ENCODE assay signal across 8 cellular contexts in the genomic region with DNA sequence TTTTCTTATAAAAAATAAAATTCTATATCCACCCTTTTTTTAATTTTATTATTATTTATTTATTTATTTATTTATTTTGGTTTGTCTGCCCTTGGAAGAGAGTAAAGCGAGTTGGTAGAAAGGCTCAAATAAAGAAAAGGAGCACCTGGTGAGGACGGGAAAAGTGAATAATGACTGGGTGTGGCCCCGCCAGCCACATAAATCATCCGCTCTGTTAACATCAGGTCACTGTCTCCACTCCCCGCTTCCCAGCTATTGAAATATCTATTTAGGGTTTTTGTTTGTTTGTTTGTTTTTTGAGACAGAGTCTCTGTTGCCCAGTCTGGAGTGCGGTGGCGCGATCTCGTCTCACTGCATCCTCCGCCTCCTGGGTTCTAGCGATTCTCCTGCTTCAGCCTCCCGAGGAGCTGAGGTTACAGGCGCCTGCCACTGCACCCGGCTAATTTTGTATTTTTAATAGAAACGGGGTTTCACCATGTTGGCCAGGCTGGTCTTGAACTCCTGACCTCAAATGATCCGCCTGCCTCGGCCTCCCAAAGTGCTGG. TPM values are rescaled to one million over a fixed set of nuclear protein-coding genes. Genes with fewer than 3 reads are reported as not detected.
DNase-seq lines count a peak whose midpoint lies in the region; TF ChIP-seq lines count a peak whose summit lies in the region.

No MANE protein-coding gene starts in this region.

- peak overlapping the region; percentile 76; the same call in 1 of the 2 replicates for H3K4me3 ChIP-seq in GM08714 (ENCODE audit: low read length)
- H3K4me3 ChIP-seq in choroid plexus epithelial cell (ENCODE audit: low read depth, low read length): peak overlapping the region; percentile 72
- H3K4me3 ChIP-seq in neural progenitor cell: peak overlapping the region; percentile 67

- peak; percentile 44 for DNase-seq in NCI-H146 (lab: John Stamatoyannopoulos, UW)
- no peak for DNase-seq in choroid plexus epithelial cell (ENCODE audit: low read depth)
- no peak for DNase-seq in neural progenitor cell (ENCODE audit: low spot score)
- no peak for DNase-seq in posterior vena cava (ENCODE audit: low spot score)
- no peak for DNase-seq in DMS79 (lab: John Stamatoyannopoulos, UW)
- no peak for DNase-seq in islet precursor cell
- no peak for DNase-seq in stimulated activated CD4-positive, alpha-beta T cell treated with anti-CD3 and anti-CD28 coated beads, Interleukin-4, amount 100 ng/mL, for 4 hours

- no peak overlapping the region for H3K9ac ChIP-seq in neural progenitor cell

- H3K27ac Mint-ChIP-seq in neural progenitor cell: no peak overlapping the region

- H3K27me3 ChIP-seq in neural progenitor cell: peaks cover 33% of the 10 kb centered on the region

- peaks cover 45% of the 10 kb centered on the region for H3F3A ChIP-seq in neural progenitor cell (ENCODE audit: low read depth)

- intact Hi-C loops in posterior vena cava (cut with DNase I): no loop called here

- H3K9me3 ChIP-seq in neural progenitor cell (ENCODE audit: low read depth): no peaks in the 10 kb centered on the region

- H3K4me1 ChIP-seq in neural progenitor cell: peaks cover 21% of the 10 kb centered on the region

- no peak overlapping the region for H3K27ac ChIP-seq in neural progenitor cell

- peaks cover 3% of the 10 kb centered on the region for H3K36me3 Mint-ChIP-seq in neural progenitor cell

- H3K4me3 Mint-ChIP-seq in neural progenitor cell: peak overlapping the region; percentile 95

- H3K4me1 Mint-ChIP-seq in neural progenitor cell: peaks cover 36% of the 10 kb centered on the region

- peak overlapping the region; percentile 86 for H3K4me2 ChIP-seq in neural progenitor cell

- H4K20me1 ChIP-seq in neural progenitor cell (ENCODE audit: low read depth): peaks cover 3% of the 10 kb centered on the region

- TF ChIP-seq CTCF in choroid plexus epithelial cell (conservative IDR thresholded peaks at IDR 0.05; ENCODE audit: low read depth, low read length): no peak
- TF ChIP-seq CTCF in neural progenitor cell (IDR thresholded peaks at IDR 0.05): no peak

- no peak overlapping the region for H2AFZ ChIP-seq in neural progenitor cell (replicated peaks)

- no peaks in the 10 kb centered on the region for H3K9me3 Mint-ChIP-seq in neural progenitor cell

- H3K79me2 ChIP-seq in neural progenitor cell (ENCODE audit: low read depth): peaks cover 3% of the 10 kb centered on the region

- H3K27me3 Mint-ChIP-seq in neural progenitor cell (ENCODE audit: insufficient read depth, low read depth): peaks cover 9% of the 10 kb centered on the region

- no peaks in the 10 kb centered on the region for H3K36me3 ChIP-seq in neural progenitor cell

RNA-seq across cellular contexts. Expression of a gene that starts 0.8 kb away (rescaled TPM):
- total RNA-seq in neural progenitor cell (ENCODE audit: low replicate concordance) (4.4 and 8.4 TPM in 2 replicates), posterior vena cava (1 to 10 TPM; 1.2 to 1.5 TPM)

RNA-seq across cellular contexts. Expression of a gene that starts 0.9 kb away (rescaled TPM):
- total RNA-seq in neural progenitor cell (ENCODE audit: low replicate concordance) (5.1 and 5.7 TPM in 2 replicates), posterior vena cava (1 to 10 TPM; 5.0 to 5.1 TPM)

RNA-seq across cellular contexts. Expression of a gene that starts 53.9 kb away (rescaled TPM):
- total RNA-seq in neural progenitor cell (ENCODE audit: low replicate concordance) (8.2 and 16.3 TPM in 2 replicates), posterior vena cava (10 to 100 TPM; 20.7 to 31.1 TPM)
